10 cellular contexts compared by ENCODE assay signal in the genomic region with DNA sequence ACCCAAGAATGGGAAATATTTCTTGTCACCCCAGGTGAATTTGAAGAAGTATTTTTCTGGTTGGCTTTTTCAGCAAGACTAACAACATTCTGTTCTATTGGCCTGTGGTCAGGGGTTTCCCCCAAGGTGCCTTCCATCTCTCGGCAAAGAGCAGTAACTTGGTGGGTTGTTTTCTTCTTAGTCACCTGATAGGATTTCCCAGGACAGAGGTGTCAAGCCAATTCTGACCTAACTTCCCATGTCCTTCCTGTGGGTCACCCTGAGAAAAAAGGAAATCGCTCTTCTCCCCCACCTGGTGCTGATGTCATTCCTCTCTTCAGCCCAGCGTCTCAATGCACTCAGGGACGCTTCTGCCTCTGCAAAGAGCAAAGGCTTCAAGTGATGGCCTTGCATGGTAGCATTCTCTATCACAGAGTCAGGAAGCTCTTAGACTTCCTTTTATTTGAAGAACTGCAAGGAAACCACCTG. TPM values are rescaled to one million over a fixed set of nuclear protein-coding genes. Genes with fewer than 3 reads are reported as not detected.
DNase-seq lines count a peak whose midpoint lies in the region; ATAC-seq and TF ChIP-seq lines count a peak whose summit lies in the region.
"Had no signal": no experiment of that assay in that cellular context is flagged by ENCODE, and none has a peak within 500 bp of the region (broad histone marks: within the 10 kb centered on the region; RNA-seq: fewer than 3 reads in every experiment).

No MANE protein-coding gene starts in this region.

- H3K9me2 ChIP-seq in GM23338 (ENCODE audit: insufficient read depth): no peaks in the 10 kb centered on the region; the same call in 1 of the 2 replicates

- H3K4me1 Mint-ChIP-seq in CD4-positive, CD25-positive, alpha-beta regulatory T cell: peaks cover 18 to 58% (median 42%) of the 10 kb centered on the region in 4 donors
- peaks cover 3% of the 10 kb centered on the region; the same call in 1 of the 3 replicates for H3K4me1 Mint-ChIP-seq in GM23338
- H3K4me1 Mint-ChIP-seq: neural crest cell had no signal

- H3K4me3 Mint-ChIP-seq in CD4-positive, CD25-positive, alpha-beta regulatory T cell: peak overlapping the region; percentile 57 to 78 (median 75)
- H3K4me3 Mint-ChIP-seq in GM23338: no peak overlapping the region
- H3K4me3 Mint-ChIP-seq: neural crest cell had no signal

- no peaks in the 10 kb centered on the region for H3K36me3 Mint-ChIP-seq in CD4-positive, CD25-positive, alpha-beta regulatory T cell
- no peaks in the 10 kb centered on the region for H3K36me3 Mint-ChIP-seq in GM23338 (ENCODE audit: low read depth)

- no peaks in the 10 kb centered on the region for H3K79me2 ChIP-seq in GM23338 (replicated peaks; ENCODE audit: insufficient read depth)

- H3K36me3 ChIP-seq in CD4-positive, CD25-positive, alpha-beta regulatory T cell (ENCODE audit: control insufficient read depth, insufficient read depth, low read length): no peaks in the 10 kb centered on the region
- H3K36me3 ChIP-seq in GM23338 (ENCODE audit: insufficient read depth): no peaks in the 10 kb centered on the region

- peak overlapping the region; percentile 75 for H3K27ac ChIP-seq in CD4-positive, CD25-positive, alpha-beta regulatory T cell (ENCODE audit: insufficient read depth, low read length, poor library complexity, severe bottlenecking)
- H3K27ac ChIP-seq in GM23338 (ENCODE audit: low read depth): no peak overlapping the region
- H3K27ac ChIP-seq: C4-2B had no signal

- H3K4me3 ChIP-seq in CD4-positive, CD25-positive, alpha-beta regulatory T cell (ENCODE audit: low read depth, low read length): peak overlapping the region; percentile 60
- H3K4me3 ChIP-seq in GM23338: no peak overlapping the region

- H3F3A ChIP-seq in GM23338 (replicated peaks; ENCODE audit: low read depth): no peaks in the 10 kb centered on the region

- peak; percentile 32 to 76 (median 70) for DNase-seq in CD4-positive, CD25-positive, alpha-beta regulatory T cell
- peak; percentile 44 for DNase-seq in HT1080 (ENCODE audit: low read depth)
- peak; percentile 59 for DNase-seq in activated gamma-delta T cell treated with anti-CD3 and anti-CD28 coated beads, Interleukin-2, amount 50 U/mL, for 16 hours (ENCODE audit: low read depth)
- peak; percentile 32 to 64 for DNase-seq in stimulated activated CD8-positive, alpha-beta memory T cell treated with anti-CD3 and anti-CD28 coated beads, Interleukin-15, amount 100 ng/mL, for 48 hours (ENCODE audit: low read depth in 2 of 2)
- no peak for DNase-seq in GM23338 (ENCODE audit: low spot score)
- DNase-seq in NCI-H526 (lab: John Stamatoyannopoulos, UW): no peak
- no peak for DNase-seq in COR-L47 (lab: John Stamatoyannopoulos, UW)

- H3K9me3 Mint-ChIP-seq in CD4-positive, CD25-positive, alpha-beta regulatory T cell: peaks cover 0 to 2% (median 0%) of the 10 kb centered on the region in 7 donors
- no peaks in the 10 kb centered on the region for H3K9me3 Mint-ChIP-seq in GM23338
- H3K9me3 Mint-ChIP-seq: neural crest cell had no signal

- peak; percentile 78 to 79 for ATAC-seq in CD4-positive, CD25-positive, alpha-beta regulatory T cell (ENCODE audit: low read depth in 2 of 2)
- ATAC-seq in GM21360 (IDR thresholded peaks at IDR 0.05; ENCODE audit: unreplicated experiment) (peak; percentile 89), GM23338 (no peak)

- no peaks in the 10 kb centered on the region for H3K27me3 ChIP-seq in CD4-positive, CD25-positive, alpha-beta regulatory T cell (ENCODE audit: control insufficient read depth, insufficient read depth, low read length)
- no peaks in the 10 kb centered on the region for H3K27me3 ChIP-seq in GM23338 (ENCODE audit: insufficient read depth)

- no peak overlapping the region for H2AFZ ChIP-seq in GM23338

- H4K20me1 ChIP-seq in GM23338 (replicated peaks; ENCODE audit: insufficient read depth): no peaks in the 10 kb centered on the region

- no peak overlapping the region for H3K4me2 ChIP-seq in GM23338

- H3K27ac Mint-ChIP-seq in CD4-positive, CD25-positive, alpha-beta regulatory T cell: peak overlapping the region; percentile 82 to 94 (median 90)
- no peak overlapping the region for H3K27ac Mint-ChIP-seq in GM23338

- TF ChIP-seq CTCF in GM23338 (conservative IDR thresholded peaks at IDR 0.05; ENCODE audit: low read depth in 2 of 2): no peak

- peaks cover 26% of the 10 kb centered on the region for H3K4me1 ChIP-seq in CD4-positive, CD25-positive, alpha-beta regulatory T cell (ENCODE audit: control insufficient read depth, insufficient read depth, low read length, poor library complexity, severe bottlenecking)
- H3K4me1 ChIP-seq in GM23338 (ENCODE audit: insufficient read depth): no peaks in the 10 kb centered on the region

- peaks cover 1% of the 10 kb centered on the region for H3K27me3 Mint-ChIP-seq in CD4-positive, CD25-positive, alpha-beta regulatory T cell
- no peaks in the 10 kb centered on the region for H3K27me3 Mint-ChIP-seq in GM23338 (ENCODE audit: insufficient read depth, low read depth, poor library complexity)

- H3K9me3 ChIP-seq in CD4-positive, CD25-positive, alpha-beta regulatory T cell (ENCODE audit: control insufficient read depth in 2 of 2, low read length in 2 of 2): no peaks in the 10 kb centered on the region

TF ChIP-seq in GM23338, 12 proteins besides CTCF, POLR2A, EP300 and RAD21 (continues in another document):
- no peak for TF ChIP-seq NANOG (IDR thresholded peaks at IDR 0.05; ENCODE audit: borderline replicate concordance)
- no peak for TF ChIP-seq STAT1 (IDR thresholded peaks at IDR 0.05; ENCODE audit: unreplicated experiment)
- TF ChIP-seq ZNF331 (CRISPR knock-in tag; IDR thresholded peaks at IDR 0.05; ENCODE audit: low read depth): no peak
- no peak for TF ChIP-seq EZH2 (IDR thresholded peaks at IDR 0.05; ENCODE audit: low read depth, unreplicated experiment)
- no peak for TF ChIP-seq REST (IDR thresholded peaks at IDR 0.05; ENCODE audit: unreplicated experiment)
- no peak for TF ChIP-seq EZH2phosphoT487 (IDR thresholded peaks at IDR 0.05; ENCODE audit: unreplicated experiment)
- no peak for TF ChIP-seq JUNB (IDR thresholded peaks at IDR 0.05; ENCODE audit: unreplicated experiment)
- TF ChIP-seq ZNF114 (CRISPR knock-in tag; IDR thresholded peaks at IDR 0.05): no peak
- TF ChIP-seq CREB1 (CRISPR knock-in tag; IDR thresholded peaks at IDR 0.05; ENCODE audit: low read depth): no peak
- TF ChIP-seq, protein P1, sequence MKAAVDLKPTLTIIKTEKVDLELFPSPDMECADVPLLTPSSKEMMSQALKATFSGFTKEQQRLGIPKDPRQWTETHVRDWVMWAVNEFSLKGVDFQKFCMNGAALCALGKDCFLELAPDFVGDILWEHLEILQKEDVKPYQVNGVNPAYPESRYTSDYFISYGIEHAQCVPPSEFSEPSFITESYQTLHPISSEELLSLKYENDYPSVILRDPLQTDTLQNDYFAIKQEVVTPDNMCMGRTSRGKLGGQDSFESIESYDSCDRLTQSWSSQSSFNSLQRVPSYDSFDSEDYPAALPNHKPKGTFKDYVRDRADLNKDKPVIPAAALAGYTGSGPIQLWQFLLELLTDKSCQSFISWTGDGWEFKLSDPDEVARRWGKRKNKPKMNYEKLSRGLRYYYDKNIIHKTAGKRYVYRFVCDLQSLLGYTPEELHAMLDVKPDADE (IDR thresholded peaks at IDR 0.05): no peak

RNA-seq across cellular contexts. Expression of gene IFNG, which starts 16.1 kb away (rescaled TPM):
- total RNA-seq in CD4-positive, CD25-positive, alpha-beta regulatory T cell: 15.0 TPM
- 1 to 10 TPM in 1 of 4 donors, under 1 TPM in 3; 0.83 to 3.2 (median 0.89) TPM for polyA plus RNA-seq in CD4-positive, CD25-positive, alpha-beta regulatory T cell
- total RNA-seq in HT1080 (2014; rRNA removed; shearing (Covaris generic)): not detected in 2 replicates
- polyA plus RNA-seq in HT1080 (2015; cell fraction: cytosol; rRNA removed): not detected in 2 replicates
- not detected in 2 replicates for polyA plus RNA-seq in HT1080 (2015; cell fraction: nucleus; rRNA removed)
- not detected in 2 replicates for total RNA-seq in GM23338 (2014; rRNA removed; shearing (Covaris generic))
- polyA plus RNA-seq in GM23338 (2016; fragmentation: Nextera tagmentation; extraction: Ambion mirVana): not detected in 2 replicates
- total RNA-seq: neural crest cell had no signal

RNA-seq across cellular contexts. Expression of gene IL26, which starts 50.0 kb away (rescaled TPM):
- total RNA-seq in CD4-positive, CD25-positive, alpha-beta regulatory T cell: not detected
- polyA plus RNA-seq in CD4-positive, CD25-positive, alpha-beta regulatory T cell: under 1 TPM in 2 of 4 donors, not detected in 2; 0.17 to 0.71 TPM
- total RNA-seq in HT1080 (2014; rRNA removed; shearing (Covaris generic)): not detected in 2 replicates
- polyA plus RNA-seq in HT1080 (2015; cell fraction: cytosol; rRNA removed): not detected in 2 replicates
- polyA plus RNA-seq in HT1080 (2015; cell fraction: nucleus; rRNA removed): not detected in 2 replicates
- not detected in 2 replicates for total RNA-seq in GM23338 (2014; rRNA removed; shearing (Covaris generic))
- polyA plus RNA-seq in GM23338 (2016; fragmentation: Nextera tagmentation; extraction: Ambion mirVana): not detected in 2 replicates
- total RNA-seq: neural crest cell had no signal

Comparison
In these comparisons a context has a peak if more than half of its experiments do, and no peak if none do; other contexts are left out.
1. DNase-seq: peak in CD4-positive, CD25-positive, alpha-beta regulatory T cell (3 of 3), HT1080 (single experiment), activated gamma-delta T cell treated with anti-CD3 and anti-CD28 coated beads, Interleukin-2, amount 50 U/mL, for 16 hours (single experiment) and stimulated activated CD8-positive, alpha-beta memory T cell treated with anti-CD3 and anti-CD28 coated beads, Interleukin-15, amount 100 ng/mL, for 48 hours (2 of 2); none in GM23338 (single experiment), NCI-H526 (0 of 2) and COR-L47 (single experiment).
2. RNA of gene IFNG, which starts 16.1 kb away (total RNA-seq): 15.0 TPM in CD4-positive, CD25-positive, alpha-beta regulatory T cell (single experiment); not detected in HT1080 and not detected in GM23338; every median in the first group is over 10 times any median in the second.